In the genomic region with DNA sequence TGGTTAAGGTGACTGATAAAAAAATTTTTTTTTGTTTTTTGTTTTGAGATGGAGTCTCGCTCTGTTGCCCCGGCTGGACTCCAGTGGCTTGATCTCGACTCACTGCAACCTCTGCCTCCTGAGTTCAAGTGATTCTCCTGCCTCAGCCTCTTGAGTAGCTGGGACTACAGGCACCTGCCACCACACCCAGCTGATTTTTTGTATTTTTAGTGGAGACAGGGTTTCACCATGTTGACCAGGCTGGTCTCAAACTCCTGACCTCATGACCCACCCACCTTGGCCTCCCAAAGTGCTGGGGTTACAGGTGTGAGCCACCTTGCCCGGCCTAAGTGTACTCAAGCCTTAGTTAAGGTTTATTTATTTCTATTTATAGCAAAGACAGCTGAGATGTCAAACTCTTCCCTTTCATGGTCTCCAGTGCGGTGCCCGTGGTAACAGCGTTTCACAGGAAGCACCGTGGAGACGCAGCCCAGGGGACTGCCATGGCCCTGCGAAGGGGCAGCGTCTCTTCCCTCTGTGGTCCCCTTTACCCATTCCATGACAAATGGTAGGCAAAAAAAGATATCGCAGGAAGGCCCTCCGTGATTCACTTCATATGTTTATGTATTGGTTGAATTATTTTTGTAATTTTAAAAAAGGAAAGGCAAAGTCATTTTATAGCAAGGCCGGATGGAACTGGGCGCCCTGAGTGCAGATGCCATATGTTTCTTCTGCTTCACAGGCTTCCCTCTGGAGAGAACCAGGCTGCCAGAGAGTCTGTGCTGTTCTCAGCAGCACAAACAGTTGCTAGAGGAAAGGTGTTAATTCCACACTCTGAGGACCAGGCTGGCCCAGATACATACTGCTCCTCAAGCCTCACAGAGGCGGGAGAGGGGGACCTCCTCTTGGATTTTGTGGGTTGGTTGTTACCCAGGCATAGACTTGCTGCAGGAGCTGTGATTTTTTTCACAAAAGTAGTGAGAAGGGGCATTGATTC, we compare ENCODE assay signal across 13 cellular contexts. TPM values are rescaled to one million over a fixed set of nuclear protein-coding genes. Genes with fewer than 3 reads are reported as not detected.
DNase-seq lines count a peak whose midpoint lies in the region; ATAC-seq, FAIRE-seq and TF ChIP-seq lines count a peak whose summit lies in the region.
"Had no signal": no experiment of that assay in that cellular context is flagged by ENCODE, and none has a peak within 500 bp of the region (broad histone marks: within the 10 kb centered on the region; RNA-seq: fewer than 3 reads in every experiment).

No MANE protein-coding gene starts in this region.

- ATAC-seq in CD4-positive, alpha-beta T cell (ENCODE audit: poor library complexity) = no peak
- ATAC-seq in GM23338 (no peak), HG03342 (IDR thresholded peaks at IDR 0.05; ENCODE audit: unreplicated experiment) (no peak), HG03025 (IDR thresholded peaks at IDR 0.05; ENCODE audit: low FRiP score, unreplicated experiment) (no peak)
- ATAC-seq: mucosa of descending colon, right cardiac atrium had no signal

- no peak overlapping the region for H3K4me3 ChIP-seq in GM23338
- H3K4me3 ChIP-seq in astrocyte (ENCODE audit: insufficient read depth, low read depth, low read length) = no peak overlapping the region
- H3K4me3 ChIP-seq: mucosa of descending colon had no signal

- peaks cover 12% of the 10 kb centered on the region for H3K4me1 ChIP-seq in GM23338 (ENCODE audit: insufficient read depth)
- H3K4me1 ChIP-seq in astrocyte (ENCODE audit: insufficient read depth, low read length) = peaks cover 14% of the 10 kb centered on the region

- H4K20me1 ChIP-seq in GM23338 (replicated peaks; ENCODE audit: insufficient read depth) = peaks cover 4% of the 10 kb centered on the region
- peaks cover 11% of the 10 kb centered on the region for H4K20me1 ChIP-seq in astrocyte (ENCODE audit: insufficient read depth, low read length)

- TF ChIP-seq CTCF in CD4-positive, alpha-beta T cell (IDR thresholded peaks at IDR 0.05) = no peak
- no peak for TF ChIP-seq CTCF in GM23338 (conservative IDR thresholded peaks at IDR 0.05; ENCODE audit: low read depth in 2 of 2)
- no peak for TF ChIP-seq CTCF in astrocyte (IDR thresholded peaks at IDR 0.05; ENCODE audit: insufficient read depth, low read depth, low read length)
- no peak for TF ChIP-seq CTCF in nephron progenitor cell (IDR thresholded peaks at IDR 0.05)

- peak overlapping the region; percentile 12 for H3K27ac Mint-ChIP-seq in CD4-positive, alpha-beta T cell
- H3K27ac Mint-ChIP-seq in GM23338 (0 out of 2 replicates have a peak overlapping the region, but pooled peaks have one; percentile 55), astrocyte (ENCODE audit: unreplicated experiment) (peak overlapping the region; percentile 34), nephron progenitor cell (peak overlapping the region; percentile 87)
- H3K27ac Mint-ChIP-seq: dendritic cell treated with granulocyte-macrophage colony-stimulating factor and Interleukin-4, amounts not matched to agents 40 ng/mL and 50 ng/mL, for 4 days had no signal

- H3K27me3 ChIP-seq in CD4-positive, alpha-beta T cell (ENCODE audit: control insufficient read depth, insufficient read depth, low read length) = no peaks in the 10 kb centered on the region
- H3K27me3 ChIP-seq in GM23338 (ENCODE audit: insufficient read depth) = no peaks in the 10 kb centered on the region
- H3K27me3 ChIP-seq in astrocyte (ENCODE audit: insufficient read depth, low read length) = no peaks in the 10 kb centered on the region

- peaks cover 17% of the 10 kb centered on the region for H3K36me3 ChIP-seq in GM23338 (ENCODE audit: insufficient read depth)
- peaks cover 17% of the 10 kb centered on the region for H3K36me3 ChIP-seq in astrocyte (ENCODE audit: insufficient read depth, low read length)

- peaks cover 62% of the 10 kb centered on the region for H3K36me3 Mint-ChIP-seq in CD4-positive, alpha-beta T cell (ENCODE audit: low read depth)
- peaks cover 59% of the 10 kb centered on the region for H3K36me3 Mint-ChIP-seq in GM23338 (ENCODE audit: low read depth)
- peaks cover 12% of the 10 kb centered on the region for H3K36me3 Mint-ChIP-seq in astrocyte (ENCODE audit: low read depth, unreplicated experiment)
- peaks cover 50% of the 10 kb centered on the region for H3K36me3 Mint-ChIP-seq in nephron progenitor cell (ENCODE audit: low read depth)

- POLR2A ChIA-PET in CD4-positive, alpha-beta T cell (lab: Charles Lee) = no interaction called here

- no peaks in the 10 kb centered on the region for H3K27me3 Mint-ChIP-seq in CD4-positive, alpha-beta T cell
- H3K27me3 Mint-ChIP-seq in GM23338 (ENCODE audit: insufficient read depth, low read depth, poor library complexity) (peaks cover 25% of the 10 kb centered on the region), astrocyte (ENCODE audit: low read depth, unreplicated experiment) (no peaks in the 10 kb centered on the region), nephron progenitor cell (ENCODE audit: low read depth, poor library complexity) (no peaks in the 10 kb centered on the region)
- H3K27me3 Mint-ChIP-seq: dendritic cell treated with granulocyte-macrophage colony-stimulating factor and Interleukin-4, amounts not matched to agents 40 ng/mL and 50 ng/mL, for 4 days had no signal

- H3K9ac ChIP-seq in astrocyte (ENCODE audit: low read length) = no peak overlapping the region

- H3F3A ChIP-seq in GM23338 (replicated peaks; ENCODE audit: low read depth) = peaks cover 38% of the 10 kb centered on the region

- H3K9me2 ChIP-seq in GM23338 (ENCODE audit: insufficient read depth) = no peaks in the 10 kb centered on the region

- no peak overlapping the region for H3K27ac ChIP-seq in CD4-positive, alpha-beta T cell (ENCODE audit: low read depth, low read length)
- H3K27ac ChIP-seq in GM23338 (ENCODE audit: low read depth) (peak overlapping the region; percentile 78), astrocyte (ENCODE audit: low read depth, low read length) (no peak overlapping the region)

- no peak for FAIRE-seq in astrocyte (lab: Jason Lieb, UNC)

- H3K4me3 Mint-ChIP-seq in CD4-positive, alpha-beta T cell = no peak overlapping the region
- H3K4me3 Mint-ChIP-seq in GM23338 (no peak overlapping the region; the same call in 2 of the 3 replicates), astrocyte (ENCODE audit: unreplicated experiment) (peak overlapping the region; percentile 34), nephron progenitor cell (no peak overlapping the region)
- H3K4me3 Mint-ChIP-seq: dendritic cell treated with granulocyte-macrophage colony-stimulating factor and Interleukin-4, amounts not matched to agents 40 ng/mL and 50 ng/mL, for 4 days had no signal

- intact Hi-C loops in CD4-positive, alpha-beta T cell (cut with DNase I, micrococcal nuclease) = no loop called here

- H3K79me2 ChIP-seq in GM23338 (replicated peaks; ENCODE audit: insufficient read depth) = peaks cover 11% of the 10 kb centered on the region
- H3K79me2 ChIP-seq in astrocyte (ENCODE audit: insufficient read depth, low read length) = peaks cover 19% of the 10 kb centered on the region

- H3K4me2 ChIP-seq in GM23338 = no peak overlapping the region
- no peak overlapping the region for H3K4me2 ChIP-seq in astrocyte (ENCODE audit: low read length)

- peaks cover 20% of the 10 kb centered on the region for H3K4me1 Mint-ChIP-seq in CD4-positive, alpha-beta T cell (ENCODE audit: low read depth)
- H3K4me1 Mint-ChIP-seq in GM23338 (peaks cover 10% of the 10 kb centered on the region; the same call in 2 of the 3 replicates), astrocyte (ENCODE audit: low read depth, unreplicated experiment) (peaks cover 6% of the 10 kb centered on the region), nephron progenitor cell (peaks cover 18% of the 10 kb centered on the region)

- H3K9me3 Mint-ChIP-seq in CD4-positive, alpha-beta T cell = no peaks in the 10 kb centered on the region
- H3K9me3 Mint-ChIP-seq in GM23338 (no peaks in the 10 kb centered on the region), astrocyte (ENCODE audit: unreplicated experiment) (no peaks in the 10 kb centered on the region), nephron progenitor cell (no peaks in the 10 kb centered on the region)
- H3K9me3 Mint-ChIP-seq: dendritic cell treated with granulocyte-macrophage colony-stimulating factor and Interleukin-4, amounts not matched to agents 40 ng/mL and 50 ng/mL, for 4 days had no signal

- H3K9me3 ChIP-seq in CD4-positive, alpha-beta T cell (ENCODE audit: control insufficient read depth, low read length) = no peaks in the 10 kb centered on the region
- no peaks in the 10 kb centered on the region for H3K9me3 ChIP-seq in astrocyte (ENCODE audit: insufficient read depth, low read depth, low read length)
- H3K9me3 ChIP-seq: mucosa of descending colon had no signal

- CTCF ChIA-PET in CD4-positive, alpha-beta T cell (lab: Charles Lee) = interaction anchor here (1.0 kb wide), 1 partner anchor 79 kb away, joined by 3 read pairs; a partner anchor contains a TSS

- H2AFZ ChIP-seq in GM23338 (no peak overlapping the region), astrocyte (ENCODE audit: low read depth, low read length) (no peak overlapping the region)

- DNase-seq in CD4-positive, alpha-beta T cell = no peak
- DNase-seq in GM23338 (ENCODE audit: low spot score) = no peak
- no peak for DNase-seq in astrocyte (ENCODE audit: low read depth)
- DNase-seq in nephron progenitor cell = no peak
- DNase-seq in H4 (ENCODE audit: low spot score) = no peak
- no peak for DNase-seq in stimulated activated naive CD4-positive, alpha-beta T cell treated with Interleukin-2 at 50 U/mL for 16 hours (lab: John Stamatoyannopoulos, UW)
- DNase-seq: activated CD4-positive, alpha-beta T cell treated with anti-CD3 and anti-CD28 coated beads, Interleukin-2, amount 50 U/mL, for 4 hours; foreskin fibroblast; mucosa of descending colon had no signal

TF ChIP-seq in GM23338, 12 proteins besides CTCF, POLR2A, EP300 and RAD21 (continues in another document):
- no peak for TF ChIP-seq POLR2AphosphoS5 (IDR thresholded peaks at IDR 0.05; ENCODE audit: low read depth)
- no peak for TF ChIP-seq ZNF331 (CRISPR knock-in tag; IDR thresholded peaks at IDR 0.05; ENCODE audit: low read depth)
- no peak for TF ChIP-seq STAT1 (IDR thresholded peaks at IDR 0.05; ENCODE audit: unreplicated experiment)
- TF ChIP-seq ZNF114 (CRISPR knock-in tag; IDR thresholded peaks at IDR 0.05) = no peak

RNA-seq across cellular contexts. Expression of a gene that starts 29.2 kb away (rescaled TPM):
- total RNA-seq in CD4-positive, alpha-beta T cell = 10 to 100 TPM; 57.1 to 57.3 TPM
- 58.0 and 67.3 TPM in 2 replicates for total RNA-seq in GM23338 (2014; rRNA removed; shearing (Covaris generic))
- polyA plus RNA-seq in GM23338 (2016; fragmentation: Nextera tagmentation; extraction: Ambion mirVana) = 22.2 and 24.1 TPM in 2 replicates
- 40.0 and 41.2 TPM in 2 replicates for total RNA-seq in astrocyte
- 31.3 and 31.4 TPM in 2 replicates for total RNA-seq in H4 (2014; rRNA removed; shearing (Covaris generic))

Comparison
In these comparisons a context has a peak if more than half of its experiments do, and no peak if none do; other contexts are left out.
1. H3K27ac Mint-ChIP-seq: peak in every context shown above with its lines; median percentile 87 in nephron progenitor cell; 55 in GM23338; 34 in astrocyte; 12 in CD4-positive, alpha-beta T cell.